In genomic region chr7:70855373-70855772, GRCh38 we compare ENCODE assay signal across 28 cellular contexts.
"Had no signal": no experiment of that assay in that cellular context is flagged by ENCODE, and none has a peak within 500 bp of the region (broad histone marks: within the 10 kb centered on the region; RNA-seq: fewer than 3 reads in every experiment).

No MANE protein-coding gene starts in this region.

- H3K27me3 Mint-ChIP-seq: activated CD4-positive, alpha-beta memory T cell treated with anti-CD3 and anti-CD28 coated beads, Interleukin-2, amount 10 ng/mL, durations not matched to agents 7 days and 5 days; activated CD4-positive, alpha-beta T cell treated with anti-CD3 and anti-CD28 coated beads for 36 hours; activated T-helper 17 cell treated with anti-CD3 and anti-CD28 coated beads, Interleukin-2, amount 50 U/mL, for 72 hours had no signal

- H3K27ac Mint-ChIP-seq: activated CD4-positive, alpha-beta memory T cell treated with anti-CD3 and anti-CD28 coated beads, Interleukin-2, amount 10 ng/mL, durations not matched to agents 7 days and 5 days; activated CD4-positive, alpha-beta T cell treated with anti-CD3 and anti-CD28 coated beads for 36 hours; activated naive CD4-positive, alpha-beta T cell treated with anti-CD3 and anti-CD28 coated beads for 36 hours; activated naive CD8-positive, alpha-beta T cell; activated T-helper 17 cell treated with anti-CD3 and anti-CD28 coated beads, Interleukin-2, amount 50 U/mL, for 72 hours had no signal

- H3K27me3 ChIP-seq: brain microvascular endothelial cell, cardiac muscle cell had no signal

- H3K4me3 Mint-ChIP-seq: activated CD4-positive, alpha-beta memory T cell treated with anti-CD3 and anti-CD28 coated beads, Interleukin-2, amount 10 ng/mL, durations not matched to agents 7 days and 5 days; activated CD4-positive, alpha-beta T cell treated with anti-CD3 and anti-CD28 coated beads for 36 hours; activated naive CD4-positive, alpha-beta T cell treated with anti-CD3 and anti-CD28 coated beads for 36 hours; activated naive CD8-positive, alpha-beta T cell; activated T-helper 17 cell treated with anti-CD3 and anti-CD28 coated beads, Interleukin-2, amount 50 U/mL, for 72 hours had no signal

- H3K4me1 Mint-ChIP-seq: activated CD4-positive, alpha-beta memory T cell treated with anti-CD3 and anti-CD28 coated beads, Interleukin-2, amount 10 ng/mL, durations not matched to agents 7 days and 5 days; activated CD4-positive, alpha-beta T cell treated with anti-CD3 and anti-CD28 coated beads for 36 hours; activated T-helper 17 cell treated with anti-CD3 and anti-CD28 coated beads, Interleukin-2, amount 50 U/mL, for 72 hours had no signal

- H3K27ac ChIP-seq: brain microvascular endothelial cell, cardiac muscle cell, SK-N-MC, WERI-Rb-1 had no signal

- H3K4me3 ChIP-seq: cardiac muscle cell, SK-N-MC had no signal

- H3K36me3 ChIP-seq: brain microvascular endothelial cell, cardiac muscle cell, WERI-Rb-1 had no signal

- DNase-seq: activated CD4-positive, alpha-beta memory T cell treated with anti-CD3 and anti-CD28 coated beads, Interleukin-2, amount 10 ng/mL, durations not matched to agents 7 days and 5 days; activated CD4-positive, alpha-beta T cell treated with anti-CD3 and anti-CD28 coated beads for 36 hours; activated CD4-positive, alpha-beta T cell treated with anti-CD3 and anti-CD28 coated beads, Interleukin-2, amount 50 U/mL, for 1 hour; activated gamma-delta T cell; activated naive CD4-positive, alpha-beta T cell treated with anti-CD3 and anti-CD28 coated beads for 36 hours; activated T-cell treated with anti-CD3 and anti-CD28 coated beads for 4 hours; activated T-cell treated with anti-CD3 and anti-CD28 coated beads, Interleukin-2, amount 50 U/mL, for 48 hours; brain microvascular endothelial cell; cerebellar nuclear complex; KBM-7; NCI-H1092 treated with DMSO at 0.1 percent for 48 hours; NCI-H1417 treated with DMSO at 0.1 percent for 48 hours; NCI-H187; NCI-H2081; NCI-H446; NCI-H526; NCI-H774; NK-92 treated with Interleukin-12 subunit alpha and Interleukin-12 subunit beta, amount 100 ng/mL, for 24 hours; OCI-M1; RPMI8226; T-helper 1 cell; WERI-Rb-1 had no signal

- ATAC-seq: activated CD4-positive, alpha-beta T cell treated with anti-CD3 and anti-CD28 coated beads for 36 hours; activated T-helper 17 cell treated with anti-CD3 and anti-CD28 coated beads, Interleukin-2, amount 50 U/mL, for 72 hours; Panc1; Right ventricle myocardium inferior had no signal

- H3K9me3 Mint-ChIP-seq: activated T-helper 17 cell treated with anti-CD3 and anti-CD28 coated beads, Interleukin-2, amount 50 U/mL, for 72 hours had no signal
